Comparison of ENCODE assay signal across 30 cellular contexts in genomic region chr16:12925026-12925425, GRCh38. TPM values are rescaled to one million over a fixed set of nuclear protein-coding genes. Genes with fewer than 3 reads are reported as not detected.
"Had no signal": no experiment of that assay in that cellular context is flagged by ENCODE, and none has a peak within 500 bp of the region (broad histone marks: within the 10 kb centered on the region; RNA-seq: fewer than 3 reads in every experiment).

No MANE protein-coding gene starts in this region.

- H3K4me1 Mint-ChIP-seq: natural killer cell; nephron; neural progenitor cell; stimulated activated effector memory CD8-positive, alpha-beta T cell treated with anti-CD3 and anti-CD28 coated beads, Interleukin-12 subunit alpha, Interleukin-12 subunit beta, amount 100 ng/mL, for 72 hours; stimulated activated naive B cell treated with anti-CD40 and anti-IgM and Interleukin-4, amounts not matched to agents 10 μg/mL and 1 μg/mL and 100 μg/mL, for 72 hours had no signal

- H3K4me3 Mint-ChIP-seq: natural killer cell; nephron; neural progenitor cell; stimulated activated effector memory CD8-positive, alpha-beta T cell treated with anti-CD3 and anti-CD28 coated beads, Interleukin-12 subunit alpha, Interleukin-12 subunit beta, amount 100 ng/mL, for 72 hours; stimulated activated naive B cell treated with anti-CD40 and anti-IgM and Interleukin-4, amounts not matched to agents 10 μg/mL and 1 μg/mL and 100 μg/mL, for 72 hours; stimulated activated naive CD8-positive, alpha-beta T cell treated with anti-CD3 and anti-CD28 coated beads, Interleukin-15, Interleukin-2, amounts not matched to agents 100 ng/mL and 50 ng/mL, for 24 hours had no signal

- H3K4me3 ChIP-seq: neural progenitor cell, ovary, psoas muscle, right lobe of liver, sigmoid colon, skin epidermis, smooth muscle cell, spleen, stomach, thoracic aorta, thyroid gland, tibial nerve, upper lobe of left lung, vagina had no signal

- H3K27ac Mint-ChIP-seq: natural killer cell; nephron; neural progenitor cell; progenitor cell of endocrine pancreas; stimulated activated effector memory CD8-positive, alpha-beta T cell treated with anti-CD3 and anti-CD28 coated beads, Interleukin-12 subunit alpha, Interleukin-12 subunit beta, amount 100 ng/mL, for 72 hours; stimulated activated naive B cell treated with anti-CD40 and anti-IgM and Interleukin-4, amounts not matched to agents 10 μg/mL and 1 μg/mL and 100 μg/mL, for 72 hours; stimulated activated naive CD8-positive, alpha-beta T cell treated with anti-CD3 and anti-CD28 coated beads, Interleukin-15, Interleukin-2, amounts not matched to agents 100 ng/mL and 50 ng/mL, for 24 hours had no signal

- H3K36me3 Mint-ChIP-seq: natural killer cell; stimulated activated effector memory CD8-positive, alpha-beta T cell treated with anti-CD3 and anti-CD28 coated beads, Interleukin-12 subunit alpha, Interleukin-12 subunit beta, amount 100 ng/mL, for 72 hours; stimulated activated naive B cell treated with anti-CD40 and anti-IgM and Interleukin-4, amounts not matched to agents 10 μg/mL and 1 μg/mL and 100 μg/mL, for 72 hours had no signal

- DNase-seq: natural killer cell; occipital lobe; ovary; posterior cingulate gyrus; psoas muscle; right cardiac atrium; right lobe of liver; sigmoid colon; spleen; stimulated activated CD4-positive, alpha-beta T cell treated with anti-CD3 and anti-CD28 coated beads, Interleukin-12 subunit alpha, Interleukin-12 subunit beta, amount 100 ng/mL, for 4 hours; stimulated activated CD4-positive, alpha-beta T cell treated with anti-CD3 and anti-CD28 coated beads, Interleukin-1b, Interleukin-23, amount 100 ng/mL, for 48 hours; stimulated activated CD4-positive, alpha-beta T cell treated with anti-CD3 and anti-CD28 coated beads, Interleukin-4, amount 100 ng/mL, for 1 hour; stimulated activated CD4-positive, alpha-beta T cell treated with anti-CD3 and anti-CD28 coated beads, Interleukin-4, amount 100 ng/mL, for 4 hours; stimulated activated naive B cell treated with anti-CD40 and anti-IgM and Interleukin-4, amounts not matched to agents 10 μg/mL and 1 μg/mL and 100 μg/mL, for 72 hours; stimulated activated naive CD4-positive, alpha-beta T cell treated with Interleukin-2 at 50 U/mL for 16 hours; stomach; thyroid gland; trophoblast cell; upper lobe of left lung had no signal

- H3K36me3 ChIP-seq: neural progenitor cell, ovary, right lobe of liver, sigmoid colon, spleen, stomach, thoracic aorta, thyroid gland, tibial nerve, upper lobe of left lung, vagina had no signal

- H3K27me3 ChIP-seq: neural progenitor cell, ovary, right lobe of liver, sigmoid colon, stomach, thyroid gland, tibial nerve, upper lobe of left lung, vagina had no signal

- FAIRE-seq: urothelium cell line had no signal

- H3K9me3 Mint-ChIP-seq: natural killer cell; nephron; neural progenitor cell; stimulated activated naive CD8-positive, alpha-beta T cell treated with anti-CD3 and anti-CD28 coated beads, Interleukin-15, Interleukin-2, amounts not matched to agents 100 ng/mL and 50 ng/mL, for 24 hours had no signal

- ATAC-seq: natural killer cell; psoas muscle; right cardiac atrium; right lobe of liver; stimulated activated effector memory CD8-positive, alpha-beta T cell treated with anti-CD3 and anti-CD28 coated beads, Interleukin-12 subunit alpha, Interleukin-12 subunit beta, amount 100 ng/mL, for 72 hours; stimulated activated naive B cell treated with anti-CD40 and anti-IgM and Interleukin-4, amounts not matched to agents 10 μg/mL and 1 μg/mL and 100 μg/mL, for 72 hours had no signal

RNA-seq across cellular contexts. Expression of gene SHISA9, which starts 23.6 kb away (rescaled TPM):
- polyA plus RNA-seq: smooth muscle cell had no signal
